15 cellular contexts compared by ENCODE assay signal in genomic region chrX:134568617-134569016, GRCh38.
A peak's percentile ranks its signal among the peaks of the same experiment; 100 is the strongest.
DNase-seq lines count a peak whose midpoint lies in the region; ATAC-seq, FAIRE-seq and TF ChIP-seq lines count a peak whose summit lies in the region.
"Had no signal": no experiment of that assay in that cellular context is flagged by ENCODE, and none has a peak within 500 bp of the region (broad histone marks: within the 10 kb centered on the region; RNA-seq: fewer than 3 reads in every experiment).

No MANE protein-coding gene starts in this region.

- H3K27me3 Mint-ChIP-seq in HFFc6 (ENCODE audit: insufficient read depth) (no peaks in the 10 kb centered on the region; the same call in 1 of the 2 replicates), endothelial cell (ENCODE audit: unreplicated experiment) (peaks cover 2% of the 10 kb centered on the region)

- H3K4me1 Mint-ChIP-seq in HFFc6 (ENCODE audit: low read depth) (peaks cover 44% of the 10 kb centered on the region), endothelial cell (ENCODE audit: unreplicated experiment) (peaks cover 28% of the 10 kb centered on the region)
- no peaks in the 10 kb centered on the region for H3K4me1 Mint-ChIP-seq in stimulated activated effector memory CD8-positive, alpha-beta T cell treated with anti-CD3 and anti-CD28 coated beads, Interleukin-12 subunit alpha, Interleukin-12 subunit beta, amount 100 ng/mL, for 72 hours
- H3K4me1 Mint-ChIP-seq: CD4-positive, CD25-positive, alpha-beta regulatory T cell had no signal

- H3K4me3 ChIP-seq in A549 (no peak overlapping the region), PC-3 (ENCODE audit: low read length) (no peak overlapping the region)
- H3K4me3 ChIP-seq: BLaER1 treated with 17β-estradiol and CSF1 and Interleukin-3, amounts not matched to agents 10 nM and 100 nM had no signal

- H3K27ac Mint-ChIP-seq in HFFc6 (peak overlapping the region; percentile 10; the same call in 1 of the 2 replicates), endothelial cell (ENCODE audit: unreplicated experiment) (peak overlapping the region; percentile 61)
- no peak overlapping the region for H3K27ac Mint-ChIP-seq in stimulated activated effector memory CD8-positive, alpha-beta T cell treated with anti-CD3 and anti-CD28 coated beads, Interleukin-12 subunit alpha, Interleukin-12 subunit beta, amount 100 ng/mL, for 72 hours
- H3K27ac Mint-ChIP-seq: CD4-positive, CD25-positive, alpha-beta regulatory T cell had no signal

- no peak overlapping the region for H3K9ac ChIP-seq in PC-3 (ENCODE audit: low read length)
- H3K9ac ChIP-seq: BLaER1 treated with 17β-estradiol and CSF1 and Interleukin-3, amounts not matched to agents 10 nM and 100 nM had no signal

- H3K4me3 Mint-ChIP-seq in HFFc6 (no peak overlapping the region), endothelial cell (ENCODE audit: unreplicated experiment) (no peak overlapping the region)
- no peak overlapping the region for H3K4me3 Mint-ChIP-seq in stimulated activated effector memory CD8-positive, alpha-beta T cell treated with anti-CD3 and anti-CD28 coated beads, Interleukin-12 subunit alpha, Interleukin-12 subunit beta, amount 100 ng/mL, for 72 hours
- H3K4me3 Mint-ChIP-seq: CD4-positive, CD25-positive, alpha-beta regulatory T cell; H9 had no signal

- DNase-seq in A549 (ENCODE audit: low read depth in 1 of 2, low spot score in 1 of 2) (no peak), HFFc6 (no peak), PC-3 (peak; percentile 33), endothelial cell (ENCODE audit: low spot score) (no peak), KBM-7 (no peak), MV-4-11 (lab: John Stamatoyannopoulos, UW) (no peak)
- DNase-seq in stimulated activated effector memory CD8-positive, alpha-beta T cell treated with anti-CD3 and anti-CD28 coated beads, Interleukin-12 subunit alpha, Interleukin-12 subunit beta, amount 100 ng/mL, for 72 hours (ENCODE audit: low spot score in 2 of 2), result no peak
- DNase-seq: 8988T; ACHN; CD4-positive, CD25-positive, alpha-beta regulatory T cell; DMS79; GOT3; H9 had no signal

- no peaks in the 10 kb centered on the region for H3K36me3 Mint-ChIP-seq in HFFc6 (ENCODE audit: low read depth)
- no peaks in the 10 kb centered on the region for H3K36me3 Mint-ChIP-seq in endothelial cell (ENCODE audit: low read depth, unreplicated experiment)
- no peaks in the 10 kb centered on the region for H3K36me3 Mint-ChIP-seq in stimulated activated effector memory CD8-positive, alpha-beta T cell treated with anti-CD3 and anti-CD28 coated beads, Interleukin-12 subunit alpha, Interleukin-12 subunit beta, amount 100 ng/mL, for 72 hours
- H3K36me3 Mint-ChIP-seq: CD4-positive, CD25-positive, alpha-beta regulatory T cell had no signal

- intact Hi-C loops in PC-3 (cut with micrococcal nuclease), result no loop called here

- BruUV-seq in PC-3 (replicated peaks; lab: Mats Ljungman, UMichigan), result no TSS peak

- in situ Hi-C loops in KBM-7 (cut with MboI; ENCODE audit: low pct_unique_long_range_greater_than_20kb, low sequenced_read_pairs), result no loop called here

- no peaks in the 10 kb centered on the region for H3K9me3 Mint-ChIP-seq in HFFc6
- H3K9me3 Mint-ChIP-seq in endothelial cell (ENCODE audit: unreplicated experiment), result no peaks in the 10 kb centered on the region
- H3K9me3 Mint-ChIP-seq in stimulated activated effector memory CD8-positive, alpha-beta T cell treated with anti-CD3 and anti-CD28 coated beads, Interleukin-12 subunit alpha, Interleukin-12 subunit beta, amount 100 ng/mL, for 72 hours, result no peaks in the 10 kb centered on the region

- H3K4me1 ChIP-seq in A549 (peaks cover 55% of the 10 kb centered on the region), PC-3 (ENCODE audit: insufficient read depth, low read length) (peaks cover 47% of the 10 kb centered on the region)

- H3K9me2 ChIP-seq in PC-3 (replicated peaks; ENCODE audit: low read length), result no peaks in the 10 kb centered on the region

- no peaks in the 10 kb centered on the region for H3K36me3 ChIP-seq in PC-3 (ENCODE audit: low read depth, low read length)
- H3K36me3 ChIP-seq: BLaER1 treated with 17β-estradiol and CSF1 and Interleukin-3, amounts not matched to agents 10 nM and 100 nM had no signal

- no peak for TF ChIP-seq POLR2A in A549 (IDR thresholded peaks at IDR 0.05; ENCODE audit: low read length)

- H3K27me3 ChIP-seq in PC-3 (ENCODE audit: low read length), result no peaks in the 10 kb centered on the region

- CTCF ChIA-PET in A549 (lab: Yijun Ruan, JAX), result interaction anchor here (1.8 kb wide), 1 partner anchor 10 kb away, joined by 5 read pairs; no protein-coding TSS in a partner anchor
- CTCF ChIA-PET in PC-3 (lab: Charles Lee), result no interaction called here

- H3F3A ChIP-seq in PC-3 (ENCODE audit: low read length, unreplicated experiment), result no peaks in the 10 kb centered on the region

- no peak for TF ChIP-seq RAD21 in A549 (conservative IDR thresholded peaks at IDR 0.05 in 1 of 2, IDR thresholded peaks at IDR 0.05 in 1 of 2)

- TF ChIP-seq CTCF in A549 (IDR thresholded peaks at IDR 0.05) (no peak), HFFc6 (IDR thresholded peaks at IDR 0.05) (no peak), PC-3 (conservative IDR thresholded peaks at IDR 0.05; ENCODE audit: low read depth, low read length) (no peak), endothelial cell (IDR thresholded peaks at IDR 0.05; ENCODE audit: unreplicated experiment) (no peak)

- H4K20me1 ChIP-seq in PC-3 (ENCODE audit: low read length), result no peaks in the 10 kb centered on the region

- POLR2A ChIA-PET in A549 (lab: Yijun Ruan, JAX) (interaction anchor here (0.9 to 1.0 kb wide), 2 partner anchors 10 to 24 kb away, joined by 3 to 5 read pairs; no protein-coding TSS in a partner anchor), PC-3 (lab: Charles Lee; ENCODE audit: unreplicated experiment) (interaction anchor here (0.7 kb wide), 1 partner anchor 300 kb away, joined by 3 read pairs; no protein-coding TSS in a partner anchor)

- WGBS in A549 (ENCODE audit: missing lambda C conversion rate), result 0% methylated on average over 1 of the region's 1 CpG

- H3K9me3 ChIP-seq in A549, result no peaks in the 10 kb centered on the region
- no peaks in the 10 kb centered on the region for H3K9me3 ChIP-seq in PC-3 (ENCODE audit: low read length)

- H3K4me2 ChIP-seq in A549 (peak overlapping the region; percentile 74), PC-3 (ENCODE audit: low read length) (peak overlapping the region; percentile 13)

- H3K27ac ChIP-seq in A549 (peak overlapping the region; percentile 79 to 85), PC-3 (ENCODE audit: low read length) (no peak overlapping the region)
- H3K27ac ChIP-seq: BLaER1 treated with 17β-estradiol and CSF1 and Interleukin-3, amounts not matched to agents 10 nM and 100 nM had no signal

- H3K79me2 ChIP-seq in PC-3 (ENCODE audit: low read length), result no peaks in the 10 kb centered on the region

- TF ChIP-seq EP300 in A549 (IDR thresholded peaks at IDR 0.05), result no peak

- H2AFZ ChIP-seq in PC-3 (ENCODE audit: low read length), result no peak overlapping the region

- ATAC-seq in A549 (peak in 1 of 2 experiments; percentile 41; a peak in 3 of 6 replicates), PC-3 (peak; percentile 59)
- ATAC-seq in stimulated activated effector memory CD8-positive, alpha-beta T cell treated with anti-CD3 and anti-CD28 coated beads, Interleukin-12 subunit alpha, Interleukin-12 subunit beta, amount 100 ng/mL, for 72 hours, result no peak

- peak; percentile 51 for FAIRE-seq in A549 (lab: Jason Lieb, UNC)
- FAIRE-seq: HTR-8/SVneo had no signal

TF ChIP-seq in A549, 52 proteins besides CTCF, POLR2A, EP300 and RAD21:
- TF ChIP-seq ZSCAN20 (CRISPR knock-in tag; IDR thresholded peaks at IDR 0.05), result no peak
- no peak for TF ChIP-seq SMC3 (IDR thresholded peaks at IDR 0.05)
- no peak for TF ChIP-seq FOSL2 (IDR thresholded peaks at IDR 0.05)
- TF ChIP-seq FOSL2 (CRISPR knock-in tag; IDR thresholded peaks at IDR 0.05), result 0 out of 2 replicates have a peak, but pooled peaks have one; percentile 5
- TF ChIP-seq RARB (CRISPR knock-in tag; IDR thresholded peaks at IDR 0.05), result no peak
TF ChIP-seq in A549: peak in this region for 1.
